Comparison of ENCODE assay signal across 1 cellular context in genomic region chr22:36411589-36412258, GRCh38.
TF ChIP-seq lines count a peak whose summit lies in the region.

No MANE protein-coding gene starts in this region.

TF ChIP-seq in HepG2, 621 proteins besides CTCF, POLR2A, EP300 and RAD21 (continued from another document and continues in another):
- TF ChIP-seq PAXIP1 (CRISPR knock-in tag; conservative IDR thresholded peaks at IDR 0.05) (peak; percentile 70), TFDP1 (CRISPR knock-in tag; IDR thresholded peaks at IDR 0.05; ENCODE audit: borderline replicate concordance) (no peak), ARID5B (CRISPR knock-in tag; IDR thresholded peaks at IDR 0.05) (peak; percentile 91), MYC (CRISPR knock-in tag; IDR thresholded peaks at IDR 0.05; ENCODE audit: borderline replicate concordance) (peak; percentile 78; the same call in 1 of the 2 replicates), ZNF891 (CRISPR knock-in tag; IDR thresholded peaks at IDR 0.05) (no peak), EZH2 (conservative IDR thresholded peaks at IDR 0.05; ENCODE audit: low read depth, low read length) (no peak), NR2F2 (IDR thresholded peaks at IDR 0.05; ENCODE audit: borderline replicate concordance, low read depth) (0 out of 2 replicates have a peak, but pooled peaks have one; percentile 12), ZFX (CRISPR knock-in tag; IDR thresholded peaks at IDR 0.05; ENCODE audit: low read depth) (peak; percentile 9; the same call in 1 of the 2 replicates), ZNF136 (CRISPR knock-in tag; IDR thresholded peaks at IDR 0.05; ENCODE audit: low read depth) (0 out of 2 replicates have a peak, but pooled peaks have one; percentile 38), GTF2F1 (IDR thresholded peaks at IDR 0.05; ENCODE audit: low read length) (no peak), RARA (CRISPR knock-in tag; IDR thresholded peaks at IDR 0.05) (peak; percentile 87), PRDM4 (CRISPR knock-in tag; IDR thresholded peaks at IDR 0.05; ENCODE audit: borderline replicate concordance) (no peak), TARDBP (CRISPR knock-in tag; IDR thresholded peaks at IDR 0.05) (peak; percentile 45; the same call in 1 of the 2 replicates), RFX3 (CRISPR knock-in tag; IDR thresholded peaks at IDR 0.05) (no peak), SRSF9 (IDR thresholded peaks at IDR 0.05; ENCODE audit: borderline replicate concordance, insufficient read depth, low read depth, low read length, poor library complexity, severe bottlenecking) (no peak), ASH2L (IDR thresholded peaks at IDR 0.05; ENCODE audit: insufficient read length, low read depth, low read length) (peak; percentile 18), DBP (CRISPR knock-in tag; IDR thresholded peaks at IDR 0.05; ENCODE audit: not compliant biosample characterization) (no peak), ZNF784 (CRISPR knock-in tag; IDR thresholded peaks at IDR 0.05; ENCODE audit: borderline replicate concordance) (0 out of 2 replicates have a peak, but pooled peaks have one; percentile 30), FOXK1 (CRISPR knock-in tag; IDR thresholded peaks at IDR 0.05; ENCODE audit: borderline replicate concordance, low read depth) (peak; percentile 42; the same call in 1 of the 2 replicates), ZNF83 (CRISPR knock-in tag; IDR thresholded peaks at IDR 0.05; ENCODE audit: borderline replicate concordance) (no peak), ZBTB46 (CRISPR knock-in tag; IDR thresholded peaks at IDR 0.05; ENCODE audit: borderline replicate concordance) (no peak), MTF2 (CRISPR knock-in tag; IDR thresholded peaks at IDR 0.05; ENCODE audit: borderline replicate concordance) (no peak), AHDC1 (CRISPR knock-in tag; IDR thresholded peaks at IDR 0.05; ENCODE audit: borderline replicate concordance) (peak; percentile 55; the same call in 1 of the 2 replicates), ZNF17 (CRISPR knock-in tag; IDR thresholded peaks at IDR 0.05) (no peak), ZNF878 (CRISPR knock-in tag; IDR thresholded peaks at IDR 0.05) (peak; percentile 46; the same call in 1 of the 2 replicates), ZNF224 (CRISPR knock-in tag; IDR thresholded peaks at IDR 0.05) (no peak), RBM39 (IDR thresholded peaks at IDR 0.05; ENCODE audit: low read depth, low read length, poor library complexity, severe bottlenecking) (no peak), IRF2 (CRISPR knock-in tag; IDR thresholded peaks at IDR 0.05) (no peak), ZNF597 (CRISPR knock-in tag; IDR thresholded peaks at IDR 0.05) (no peak), IKZF1 (IDR thresholded peaks at IDR 0.05) (no peak), ZBTB3 (CRISPR knock-in tag; IDR thresholded peaks at IDR 0.05; ENCODE audit: borderline replicate concordance, low read depth) (no peak), ZNF235 (CRISPR knock-in tag; IDR thresholded peaks at IDR 0.05; ENCODE audit: borderline replicate concordance) (no peak), SAP130 (CRISPR knock-in tag; IDR thresholded peaks at IDR 0.05; ENCODE audit: low read depth) (peak; percentile 75), MIER3 (CRISPR knock-in tag; IDR thresholded peaks at IDR 0.05; ENCODE audit: borderline replicate concordance) (peak; percentile 65; the same call in 1 of the 2 replicates), TSC22D2 (CRISPR knock-in tag; IDR thresholded peaks at IDR 0.05; ENCODE audit: borderline replicate concordance) (no peak), SKI (IDR thresholded peaks at IDR 0.05; ENCODE audit: partially characterized antibody) (peak; percentile 87)
